1 cellular context compared by ENCODE assay signal in the genomic region with DNA sequence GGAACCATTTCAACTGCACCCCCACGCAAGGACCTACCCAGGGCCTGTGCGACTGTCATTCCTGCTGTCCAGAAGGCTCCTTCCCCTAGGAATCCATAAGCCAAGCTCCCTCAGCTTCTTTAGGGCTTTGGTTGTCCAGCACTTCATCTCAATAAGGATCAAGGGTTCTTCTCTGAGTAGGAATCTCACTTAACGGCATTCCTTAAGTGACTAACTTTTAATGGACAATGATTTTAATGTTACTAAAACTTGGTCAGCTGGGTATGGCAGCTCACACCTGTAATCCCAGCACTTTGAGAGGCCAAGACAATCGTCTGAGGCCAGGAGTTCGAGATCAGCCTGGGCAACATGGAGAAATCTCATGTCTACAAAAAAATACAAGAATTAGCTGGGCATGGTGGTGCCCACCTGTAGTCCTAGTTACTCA.
TF ChIP-seq lines count a peak whose summit lies in the region.

No MANE protein-coding gene starts in this region.

TF ChIP-seq in HCT116, 20 proteins besides CTCF, POLR2A, EP300 and RAD21:
- TF ChIP-seq CEBPB (IDR thresholded peaks at IDR 0.05; ENCODE audit: low read depth) (no peak), EZH2phosphoT487 (IDR thresholded peaks at IDR 0.05; ENCODE audit: borderline replicate concordance) (no peak)
- TF ChIP-seq, protein P1, sequence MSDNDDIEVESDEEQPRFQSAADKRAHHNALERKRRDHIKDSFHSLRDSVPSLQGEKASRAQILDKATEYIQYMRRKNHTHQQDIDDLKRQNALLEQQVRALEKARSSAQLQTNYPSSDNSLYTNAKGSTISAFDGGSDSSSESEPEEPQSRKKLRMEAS (IDR thresholded peaks at IDR 0.05) = no peak
